1 cellular context compared by ENCODE assay signal in the genomic region with DNA sequence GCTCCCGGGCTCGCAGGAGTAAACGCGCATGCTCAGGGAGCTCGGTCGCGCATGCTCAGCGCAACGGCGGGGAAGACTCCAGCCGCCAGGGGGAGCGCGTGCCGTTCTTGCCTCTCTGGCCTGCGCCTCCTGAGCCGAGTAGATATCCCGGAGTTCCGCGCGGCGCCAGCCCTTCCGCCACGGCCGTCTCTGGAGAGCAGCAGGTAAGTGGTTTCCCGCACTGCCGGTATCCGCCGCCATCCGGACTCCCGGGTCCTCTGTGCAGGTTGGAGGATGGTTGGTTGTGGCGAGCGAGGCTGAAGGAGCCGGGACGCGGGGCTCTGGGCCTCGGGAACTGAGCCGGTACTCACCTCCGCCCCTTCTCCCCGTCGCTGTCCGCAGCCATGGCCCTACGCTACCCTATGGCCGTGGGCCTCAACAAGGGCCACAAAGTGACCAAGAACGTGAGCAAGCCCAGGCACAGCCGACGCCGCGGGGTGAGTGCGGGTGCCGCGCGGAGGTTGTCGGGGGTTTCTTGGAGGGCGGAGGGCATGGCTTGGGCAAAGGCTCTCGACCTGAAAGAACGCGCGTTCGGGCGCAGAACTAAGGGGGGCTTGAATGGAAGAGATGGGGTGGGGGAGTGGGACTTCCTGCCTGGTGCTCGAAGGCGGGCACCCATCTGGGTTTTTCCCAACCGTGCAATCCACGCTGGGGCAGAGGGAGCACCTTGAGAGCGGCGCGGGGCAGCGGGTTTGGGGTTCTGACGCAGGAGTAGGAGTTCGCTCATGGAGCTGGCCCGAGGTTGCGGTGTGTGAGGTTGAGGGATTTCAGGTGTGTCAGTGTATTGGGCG.
TF ChIP-seq lines count a peak whose summit lies in the region.

TSS of gene RPL36 (plus strand) at position 171 of the 830 bp plus-strand sequence. CDS start at position 384, 213 bp downstream.

TF ChIP-seq in K562, 482 proteins besides CTCF, POLR2A, EP300 and RAD21 (continued from another document and continues in another):
- peak; percentile 99 for TF ChIP-seq ZBTB2 (IDR thresholded peaks at IDR 0.05)
- TF ChIP-seq, protein P1, sequence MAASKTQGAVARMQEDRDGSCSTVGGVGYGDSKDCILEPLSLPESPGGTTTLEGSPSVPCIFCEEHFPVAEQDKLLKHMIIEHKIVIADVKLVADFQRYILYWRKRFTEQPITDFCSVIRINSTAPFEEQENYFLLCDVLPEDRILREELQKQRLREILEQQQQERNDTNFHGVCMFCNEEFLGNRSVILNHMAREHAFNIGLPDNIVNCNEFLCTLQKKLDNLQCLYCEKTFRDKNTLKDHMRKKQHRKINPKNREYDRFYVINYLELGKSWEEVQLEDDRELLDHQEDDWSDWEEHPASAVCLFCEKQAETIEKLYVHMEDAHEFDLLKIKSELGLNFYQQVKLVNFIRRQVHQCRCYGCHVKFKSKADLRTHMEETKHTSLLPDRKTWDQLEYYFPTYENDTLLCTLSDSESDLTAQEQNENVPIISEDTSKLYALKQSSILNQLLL (CRISPR knock-in tag; IDR thresholded peaks at IDR 0.05; ENCODE audit: borderline replicate concordance): no peak
- TF ChIP-seq, protein P2, sequence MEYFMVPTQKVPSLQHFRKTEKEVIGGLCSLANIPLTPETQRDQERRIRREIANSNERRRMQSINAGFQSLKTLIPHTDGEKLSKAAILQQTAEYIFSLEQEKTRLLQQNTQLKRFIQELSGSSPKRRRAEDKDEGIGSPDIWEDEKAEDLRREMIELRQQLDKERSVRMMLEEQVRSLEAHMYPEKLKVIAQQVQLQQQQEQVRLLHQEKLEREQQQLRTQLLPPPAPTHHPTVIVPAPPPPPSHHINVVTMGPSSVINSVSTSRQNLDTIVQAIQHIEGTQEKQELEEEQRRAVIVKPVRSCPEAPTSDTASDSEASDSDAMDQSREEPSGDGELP (CRISPR knock-in tag; IDR thresholded peaks at IDR 0.05; ENCODE audit: borderline replicate concordance): peak; percentile 77
- peak; percentile 100 for TF ChIP-seq RBBP5 (IDR thresholded peaks at IDR 0.05; ENCODE audit: borderline replicate concordance, insufficient read depth, low read length, poor library complexity, severe bottlenecking)
- TF ChIP-seq MTF1 (CRISPR knock-in tag; IDR thresholded peaks at IDR 0.05; ENCODE audit: borderline replicate concordance): no peak
- TF ChIP-seq MCM5 (IDR thresholded peaks at IDR 0.05; ENCODE audit: low read depth): no peak
- no peak for TF ChIP-seq ZNF232 (CRISPR knock-in tag; IDR thresholded peaks at IDR 0.05)
- TF ChIP-seq EWSR1 (IDR thresholded peaks at IDR 0.05; ENCODE audit: borderline replicate concordance, low read depth, partially characterized antibody): no peak
- TF ChIP-seq ZNF431 (CRISPR knock-in tag; IDR thresholded peaks at IDR 0.05): no peak; the same call in 1 of the 2 replicates
- no peak for TF ChIP-seq MEF2D (tag; conservative IDR thresholded peaks at IDR 0.05; ENCODE audit: low read depth)
- no peak for TF ChIP-seq ZNF217 (CRISPR knock-in tag; IDR thresholded peaks at IDR 0.05)
- peak; percentile 43; the same call in 1 of the 2 replicates for TF ChIP-seq ZBTB40 (IDR thresholded peaks at IDR 0.05)
- no peak for TF ChIP-seq ZBTB40 (CRISPR knock-in tag; IDR thresholded peaks at IDR 0.05)
- TF ChIP-seq ILF3 (IDR thresholded peaks at IDR 0.05; ENCODE audit: borderline replicate concordance): no peak; the same call in 1 of the 2 replicates
- TF ChIP-seq PTBP1 (IDR thresholded peaks at IDR 0.05; ENCODE audit: low read depth, low read length): peak; percentile 82
- no peak for TF ChIP-seq ZNF696 (CRISPR knock-in tag; conservative IDR thresholded peaks at IDR 0.05)
- TF ChIP-seq, protein P3, sequence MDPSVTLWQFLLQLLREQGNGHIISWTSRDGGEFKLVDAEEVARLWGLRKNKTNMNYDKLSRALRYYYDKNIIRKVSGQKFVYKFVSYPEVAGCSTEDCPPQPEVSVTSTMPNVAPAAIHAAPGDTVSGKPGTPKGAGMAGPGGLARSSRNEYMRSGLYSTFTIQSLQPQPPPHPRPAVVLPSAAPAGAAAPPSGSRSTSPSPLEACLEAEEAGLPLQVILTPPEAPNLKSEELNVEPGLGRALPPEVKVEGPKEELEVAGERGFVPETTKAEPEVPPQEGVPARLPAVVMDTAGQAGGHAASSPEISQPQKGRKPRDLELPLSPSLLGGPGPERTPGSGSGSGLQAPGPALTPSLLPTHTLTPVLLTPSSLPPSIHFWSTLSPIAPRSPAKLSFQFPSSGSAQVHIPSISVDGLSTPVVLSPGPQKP (CRISPR knock-in tag; IDR thresholded peaks at IDR 0.05): no peak
- TF ChIP-seq TCF7L2 (IDR thresholded peaks at IDR 0.05; ENCODE audit: low read depth, low read length): no peak
- peak; percentile 57; the same call in 1 of the 2 replicates for TF ChIP-seq VEZF1 (CRISPR knock-in tag; IDR thresholded peaks at IDR 0.05)
- no peak for TF ChIP-seq BACH1 (tag; IDR thresholded peaks at IDR 0.05)
- TF ChIP-seq SMARCA5 (IDR thresholded peaks at IDR 0.05): no peak
- TF ChIP-seq FOXK1 (CRISPR knock-in tag; IDR thresholded peaks at IDR 0.05; ENCODE audit: borderline replicate concordance): 0 out of 2 replicates have a peak, but pooled peaks have one; percentile 64
- no peak for TF ChIP-seq NFATC3 (IDR thresholded peaks at IDR 0.05)
- no peak for TF ChIP-seq NR4A1 (CRISPR knock-in tag; IDR thresholded peaks at IDR 0.05)
- TF ChIP-seq NR4A1 (tag; IDR thresholded peaks at IDR 0.05): 0 out of 2 replicates have a peak, but pooled peaks have one; percentile 58
- TF ChIP-seq PHF8 (IDR thresholded peaks at IDR 0.05; ENCODE audit: borderline replicate concordance, low read length): peak; percentile 98
- peak; percentile 49 to 76; a peak in 3 of 4 replicates for TF ChIP-seq MLLT1 (IDR thresholded peaks at IDR 0.05)
- TF ChIP-seq SMARCC2 (IDR thresholded peaks at IDR 0.05; ENCODE audit: low read depth): no peak
- TF ChIP-seq NCOA4 (IDR thresholded peaks at IDR 0.05; ENCODE audit: partially characterized antibody): no peak
- TF ChIP-seq, protein P4, sequence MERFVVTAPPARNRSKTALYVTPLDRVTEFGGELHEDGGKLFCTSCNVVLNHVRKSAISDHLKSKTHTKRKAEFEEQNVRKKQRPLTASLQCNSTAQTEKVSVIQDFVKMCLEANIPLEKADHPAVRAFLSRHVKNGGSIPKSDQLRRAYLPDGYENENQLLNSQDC (CRISPR knock-in tag; IDR thresholded peaks at IDR 0.05): no peak
- TF ChIP-seq STAT5B (CRISPR knock-in tag; IDR thresholded peaks at IDR 0.05): no peak
- TF ChIP-seq ZNF41 (CRISPR knock-in tag; conservative IDR thresholded peaks at IDR 0.05): no peak
- peak; percentile 29; the same call in 1 of the 2 replicates for TF ChIP-seq HDGF (IDR thresholded peaks at IDR 0.05)
- no peak for TF ChIP-seq XRCC3 (IDR thresholded peaks at IDR 0.05)
- TF ChIP-seq POLR2G (IDR thresholded peaks at IDR 0.05; ENCODE audit: low read depth, low read length): peak; percentile 97
- no peak for TF ChIP-seq ZC3H11A (IDR thresholded peaks at IDR 0.05; ENCODE audit: low read depth, low read length)
- no peak for TF ChIP-seq ZNF133 (CRISPR knock-in tag; IDR thresholded peaks at IDR 0.05)
- TF ChIP-seq ZNF239 (CRISPR knock-in tag; IDR thresholded peaks at IDR 0.05): no peak
- peak in 1 of 2 experiments; percentile 85; a peak in 2 of 4 replicates for TF ChIP-seq HDAC1 (IDR thresholded peaks at IDR 0.05)
- peak; percentile 98 for TF ChIP-seq GTF2F1 (IDR thresholded peaks at IDR 0.05; ENCODE audit: low read depth, low read length)
- no peak for TF ChIP-seq EGR1 (conservative IDR thresholded peaks at IDR 0.05)
- no peak for TF ChIP-seq FOXK2 (conservative IDR thresholded peaks at IDR 0.05 in 1 of 2, IDR thresholded peaks at IDR 0.05 in 1 of 2; ENCODE audit: low read depth in 2 of 2)
- TF ChIP-seq RUNX1 (IDR thresholded peaks at IDR 0.05; ENCODE audit: low read depth): no peak
- no peak; the same call in 1 of the 2 replicates for TF ChIP-seq NCOR1 (IDR thresholded peaks at IDR 0.05)
- TF ChIP-seq GTF2E2 (tag; IDR thresholded peaks at IDR 0.05): peak; percentile 97
- no peak for TF ChIP-seq RBM25 (IDR thresholded peaks at IDR 0.05; ENCODE audit: low read depth, low read length, severe bottlenecking)
